In the genomic region with DNA sequence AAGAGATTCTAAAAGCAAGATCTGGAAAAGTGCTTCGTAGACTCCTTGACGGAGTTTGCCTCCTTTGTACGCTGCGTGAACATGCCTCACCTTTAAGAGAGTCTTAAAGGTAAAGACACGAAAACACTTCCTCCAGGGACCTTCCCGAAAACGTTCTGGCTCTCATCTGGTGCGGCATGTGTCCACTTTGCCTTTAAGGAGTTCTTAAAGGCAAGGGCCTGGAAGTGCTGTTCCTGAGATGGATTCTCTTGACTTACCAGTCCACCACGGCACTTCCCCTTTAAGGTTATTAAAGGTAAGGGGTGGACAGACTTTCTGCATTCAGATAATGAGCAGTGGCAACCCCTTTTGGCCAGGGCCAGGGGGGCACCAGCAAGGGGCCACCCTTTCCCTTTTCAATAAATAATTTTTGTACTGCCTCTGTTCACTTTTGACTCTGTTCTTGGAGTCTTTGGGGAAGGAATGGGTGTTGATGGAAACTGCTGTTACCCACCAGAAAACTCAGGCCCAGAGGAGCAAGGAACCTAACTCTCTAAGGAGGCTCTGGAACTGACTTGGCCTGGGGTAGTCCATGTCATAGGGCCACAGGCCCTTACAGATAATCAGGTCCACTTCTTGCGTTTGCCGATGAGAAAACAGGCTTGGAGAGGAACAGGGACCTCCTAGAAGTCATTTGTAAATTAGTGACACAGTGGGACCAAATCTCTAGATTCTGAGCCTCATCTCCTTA, we compare ENCODE assay signal across 6 cellular contexts. TPM values are rescaled to one million over a fixed set of nuclear protein-coding genes. Genes with fewer than 3 reads are reported as not detected.
A peak's percentile ranks its signal among the peaks of the same experiment; 100 is the strongest.
DNase-seq lines count a peak whose midpoint lies in the region; ATAC-seq and TF ChIP-seq lines count a peak whose summit lies in the region.

No MANE protein-coding gene starts in this region.

- no peaks in the 10 kb centered on the region for H3K9me3 ChIP-seq in esophagus muscularis mucosa

- peaks cover 0 to 5% (median 0%) of the 10 kb centered on the region in 4 donors for H3K27me3 ChIP-seq in esophagus muscularis mucosa

- no peak for TF ChIP-seq POLR2A in esophagus muscularis mucosa (IDR thresholded peaks at IDR 0.05; ENCODE audit: low read depth)

- 23% methylated on average over 11 of the region's 11 CpGs for WGBS in esophagus muscularis mucosa

- DNase-seq in SK-N-DZ (ENCODE audit: low spot score) = peak; percentile 94
- DNase-seq in esophagus muscularis mucosa (ENCODE audit: extremely low spot score) = no peak
- DNase-seq in retinal pigment epithelial cell (ENCODE audit: low read depth) = peak; percentile 88
- no peak for DNase-seq in posterior vena cava (ENCODE audit: low spot score)

- peak overlapping the region; percentile 57 to 74 (median 59) for H3K4me3 ChIP-seq in esophagus muscularis mucosa
- peak overlapping the region; percentile 67 for H3K4me3 ChIP-seq in retinal pigment epithelial cell (ENCODE audit: low read length)

- ATAC-seq in GM19035 (IDR thresholded peaks at IDR 0.05; ENCODE audit: unreplicated experiment) (peak; percentile 36), HG03521 (IDR thresholded peaks at IDR 0.05; ENCODE audit: unreplicated experiment) (peak; percentile 29)

- H3K27ac ChIP-seq in esophagus muscularis mucosa (replicated peaks in 1 of 4) = peak overlapping the region; percentile 38 to 75 (median 55)

- intact Hi-C loops in esophagus muscularis mucosa (cut with DNase I) (no loop called here), posterior vena cava (cut with DNase I) (no loop called here)

- TF ChIP-seq EP300 in esophagus muscularis mucosa (IDR thresholded peaks at IDR 0.05) = no peak

- no peak for TF ChIP-seq CTCF in esophagus muscularis mucosa (IDR thresholded peaks at IDR 0.05)
- TF ChIP-seq CTCF in retinal pigment epithelial cell (conservative IDR thresholded peaks at IDR 0.05; ENCODE audit: low read depth, low read length) = no peak

- peaks cover 20 to 39% (median 32%) of the 10 kb centered on the region in 4 donors for H3K4me1 ChIP-seq in esophagus muscularis mucosa

- no peaks in the 10 kb centered on the region for H3K36me3 ChIP-seq in esophagus muscularis mucosa

RNA-seq across cellular contexts. Expression of a gene that starts 4.4 kb away (rescaled TPM):
- polyA plus RNA-seq in SK-N-DZ (2014; cell fraction: cytosol; rRNA removed) = 2.5 and 4.0 TPM in 2 replicates
- polyA plus RNA-seq in SK-N-DZ (2014; cell fraction: nucleus; rRNA removed) = 1.2 and 5.2 TPM in 2 replicates
- total RNA-seq in esophagus muscularis mucosa (under 1 TPM; 0.26 to 0.66 (median 0.38) TPM), posterior vena cava (under 1 TPM; 0.23 to 0.43 TPM)

RNA-seq across cellular contexts. Expression of a gene that starts 15.9 kb away (rescaled TPM):
- polyA plus RNA-seq in SK-N-DZ (2014; cell fraction: cytosol; rRNA removed) = 2.2 and 2.5 TPM in 2 replicates
- polyA plus RNA-seq in SK-N-DZ (2014; cell fraction: nucleus; rRNA removed) = 1.6 and 3.7 TPM in 2 replicates
- total RNA-seq in esophagus muscularis mucosa = 100 to 1,000 TPM; 111 to 279 (median 197) TPM
- 100 to 1,000 TPM; 129 to 139 TPM for total RNA-seq in posterior vena cava

RNA-seq across cellular contexts. Expression of a gene that starts 31.5 kb away (rescaled TPM):
- polyA plus RNA-seq in SK-N-DZ (2014; cell fraction: cytosol; rRNA removed) = 107 and 143 TPM in 2 replicates
- polyA plus RNA-seq in SK-N-DZ (2014; cell fraction: nucleus; rRNA removed) = 90.2 and 100 TPM in 2 replicates
- 100 to 1,000 TPM in 2 of 4 donors, 10 to 100 TPM in 2; 52.7 to 229 (median 102) TPM for total RNA-seq in esophagus muscularis mucosa
- total RNA-seq in posterior vena cava = 10 to 100 TPM; 53.8 to 62.2 TPM

RNA-seq across cellular contexts. Expression of a gene that starts 41.8 kb away (rescaled TPM):
- polyA plus RNA-seq in SK-N-DZ (2014; cell fraction: cytosol; rRNA removed) = 93.5 and 106 TPM in 2 replicates
- polyA plus RNA-seq in SK-N-DZ (2014; cell fraction: nucleus; rRNA removed) = 143 and 178 TPM in 2 replicates
- total RNA-seq in esophagus muscularis mucosa = 10 to 100 TPM; 35.5 to 51.0 (median 44.8) TPM
- 10 to 100 TPM; 44.9 to 45.9 TPM for total RNA-seq in posterior vena cava

RNA-seq across cellular contexts. Expression of a gene that starts 51.0 kb away (rescaled TPM):
- polyA plus RNA-seq in SK-N-DZ (2014; cell fraction: cytosol; rRNA removed) = 3.1 and 4.2 TPM in 2 replicates
- polyA plus RNA-seq in SK-N-DZ (2014; cell fraction: nucleus; rRNA removed) = 1.7 and 3.4 TPM in 2 replicates
- total RNA-seq in esophagus muscularis mucosa (100 to 1,000 TPM in 3 of 4 donors, 10 to 100 TPM in 1; 83.9 to 149 (median 123) TPM), posterior vena cava (100 to 1,000 TPM; 229 to 234 TPM)

Comparison
In these comparisons a context has a peak if more than half of its experiments do, and no peak if none do; other contexts are left out.
1. DNase-seq: peak in SK-N-DZ (single experiment) and retinal pigment epithelial cell (single experiment); none in esophagus muscularis mucosa (single experiment) and posterior vena cava (single experiment).